7 cellular contexts compared by ENCODE assay signal in genomic region chr2:46062637-46063412, GRCh38.
A peak's percentile ranks its signal among the peaks of the same experiment; 100 is the strongest.
DNase-seq lines count a peak whose midpoint lies in the region; ATAC-seq, FAIRE-seq and TF ChIP-seq lines count a peak whose summit lies in the region.

No MANE protein-coding gene starts in this region.

- H3K27me3 ChIP-seq in GM12878 (replicated peaks in 1 of 2; ENCODE audit: control insufficient read depth in 2 of 2, insufficient read depth in 2 of 2, low read length in 1 of 2) (no peaks in the 10 kb centered on the region), iPS DF 6.9 (ENCODE audit: control insufficient read depth, insufficient read depth, low read length) (no peaks in the 10 kb centered on the region)

- no peak for TF ChIP-seq EP300 in GM12878 (IDR thresholded peaks at IDR 0.05; ENCODE audit: borderline replicate concordance in 1 of 2, control insufficient read depth in 1 of 2, low read depth in 2 of 2, low read length in 2 of 2)

- no TSS peak for BruUV-seq in GM12878 (replicated peaks; lab: Mats Ljungman, UMichigan)

- POLR2A ChIA-PET in GM12878 (lab: Charles Lee), result interaction anchor here (0.6 to 1.2 kb wide), 8 partner anchors 10 to 331 kb away, joined by 3 to 6 read pairs (median 4); no protein-coding TSS in a partner anchor

- no peaks in the 10 kb centered on the region for H3K79me2 ChIP-seq in GM12878 (ENCODE audit: control insufficient read depth, insufficient read depth, low read length)

- intact Hi-C loops in GM12878 (cut with micrococcal nuclease; ENCODE audit: unreplicated experiment), result loop anchor here (1.0 to 10.0 kb wide), 5 partner anchors 164 to 592 kb away; partner anchors contain the start of gene EPAS1

- H3K9me3 ChIP-seq in GM12878 (replicated peaks; ENCODE audit: control insufficient read depth, insufficient read depth, low read length) (no peaks in the 10 kb centered on the region), iPS DF 6.9 (ENCODE audit: control insufficient read depth, insufficient read depth, low read length) (no peaks in the 10 kb centered on the region)

- H3K4me2 ChIP-seq in GM12878 (ENCODE audit: control insufficient read depth, insufficient read depth), result no peak overlapping the region

- CTCF ChIA-PET in GM12878 (lab: Yijun Ruan, JAX), result interaction anchor here (0.6 to 3.5 kb wide), 83 partner anchors 10 to 1042 kb away, joined by 3 to 61 read pairs (median 4); partner anchors contain the start of gene EPAS1

- RAD21 ChIA-PET in GM12878 (lab: Charles Lee; ENCODE audit: unreplicated experiment), result interaction anchor here (0.6 to 3.4 kb wide), 49 partner anchors 9 to 588 kb away, joined by 3 to 43 read pairs (median 4); partner anchors contain the start of gene EPAS1

- in situ Hi-C loops in GM13977 (cut with MboI; ENCODE audit: low pct_unique_long_range_greater_than_20kb, low sequenced_read_pairs, unreplicated experiment) (no loop called here), GM12878 (cut with MboI) (no loop called here)

- TF ChIP-seq POLR2A in GM12878 (IDR thresholded peaks at IDR 0.05; ENCODE audit: low read depth, low read length), result no peak

- peak; percentile 65 for DNase-seq in GM13977 (ENCODE audit: low spot score)
- peak; percentile 73 to 78 for DNase-seq in NCI-H2081 (lab: John Stamatoyannopoulos, UW)
- no peak for DNase-seq in GM12878 (ENCODE audit: low read depth, low spot score)
- DNase-seq in iPS DF 6.9 (ENCODE audit: low read depth, low spot score), result peak; percentile 61
- DNase-seq in smooth muscle cell of the brain vasculature (ENCODE audit: low read depth, low spot score), result peak; percentile 85

- H3K27ac ChIP-seq in GM12878 (ENCODE audit: control insufficient read depth, insufficient read depth), result no peak overlapping the region
- no peak overlapping the region for H3K27ac ChIP-seq in iPS DF 6.9 (ENCODE audit: low read length)

- no peaks in the 10 kb centered on the region; a peak in 1 of 4 replicates for H3K36me3 ChIP-seq in GM12878 (ENCODE audit: control insufficient read depth in 2 of 2, insufficient read depth in 2 of 2, low read length in 1 of 2)
- no peaks in the 10 kb centered on the region for H3K36me3 ChIP-seq in iPS DF 6.9 (ENCODE audit: control insufficient read depth, insufficient read depth, low read length)

- peak; percentile 89 for TF ChIP-seq RAD21 in GM12878 (IDR thresholded peaks at IDR 0.05; ENCODE audit: insufficient read depth, low read depth, low read length)

- H3K9ac ChIP-seq in GM12878 (ENCODE audit: control insufficient read depth, insufficient read depth, low read length), result no peak overlapping the region

- TF ChIP-seq CTCF in GM13977 (IDR thresholded peaks at IDR 0.05; ENCODE audit: extremely low read depth, insufficient read depth, missing control alignments) (peak; percentile 85), GM12878 (IDR thresholded peaks at IDR 0.05 in 2 of 3, conservative IDR thresholded peaks at IDR 0.05 in 1 of 3; ENCODE audit: control insufficient read depth in 2 of 3, extremely low read depth in 1 of 3, insufficient read depth in 1 of 3, low read depth in 3 of 3, low read length in 3 of 3) (peak; percentile 79 to 89 (median 83))

- H3K4me1 ChIP-seq in GM12878 (ENCODE audit: control insufficient read depth, insufficient read depth, low read length) (no peaks in the 10 kb centered on the region), iPS DF 6.9 (ENCODE audit: control insufficient read depth, insufficient read depth, low read length) (no peaks in the 10 kb centered on the region)

- H3K4me3 ChIP-seq in GM12878 (no peak overlapping the region), iPS DF 6.9 (ENCODE audit: low read length) (no peak overlapping the region)

- 33% methylated on average over 14 of the region's 15 CpGs for WGBS in GM12878 (ENCODE audit: insufficient coverage, insufficient replicate concordance, low lambda C conversion rate, missing lambda C conversion rate)
- WGBS in iPS DF 6.9 (ENCODE audit: insufficient coverage, insufficient read length), result no CpG with 5 or more reads among the region's 15 CpGs

- no peak overlapping the region for H2AFZ ChIP-seq in GM12878 (ENCODE audit: control insufficient read depth, low read depth, low read length)

- SMC1A ChIA-PET in GM12878 (lab: Charles Lee; ENCODE audit: uncharacterized antibody, unreplicated experiment), result interaction anchor here (0.6 to 3.9 kb wide), 66 partner anchors 9 to 920 kb away, joined by 3 to 57 read pairs (median 4); no protein-coding TSS in a partner anchor

- ATAC-seq in GM12878, result peak; percentile 93
- no peak for ATAC-seq in HG02610 (IDR thresholded peaks at IDR 0.05; ENCODE audit: unreplicated experiment)

- H4K20me1 ChIP-seq in GM12878 (ENCODE audit: control insufficient read depth, insufficient read depth), result no peaks in the 10 kb centered on the region

- FAIRE-seq in TTC549 (lab: Jason Lieb, UNC), result peak; percentile 42
- peak; percentile 94 for FAIRE-seq in GM12878 (lab: Jason Lieb, UNC)

TF ChIP-seq in GM12878, 131 proteins besides CTCF, POLR2A, EP300 and RAD21:
- TF ChIP-seq ASH2L (IDR thresholded peaks at IDR 0.05; ENCODE audit: borderline replicate concordance, low read depth) (no peak), SMC3 (IDR thresholded peaks at IDR 0.05; ENCODE audit: borderline replicate concordance, low read length) (peak; percentile 89), YY1 (IDR thresholded peaks at IDR 0.05; ENCODE audit: low read depth, low read length) (peak; percentile 60; the same call in 1 of the 2 replicates)
